Comparison of ENCODE assay signal across 15 cellular contexts in the genomic region with DNA sequence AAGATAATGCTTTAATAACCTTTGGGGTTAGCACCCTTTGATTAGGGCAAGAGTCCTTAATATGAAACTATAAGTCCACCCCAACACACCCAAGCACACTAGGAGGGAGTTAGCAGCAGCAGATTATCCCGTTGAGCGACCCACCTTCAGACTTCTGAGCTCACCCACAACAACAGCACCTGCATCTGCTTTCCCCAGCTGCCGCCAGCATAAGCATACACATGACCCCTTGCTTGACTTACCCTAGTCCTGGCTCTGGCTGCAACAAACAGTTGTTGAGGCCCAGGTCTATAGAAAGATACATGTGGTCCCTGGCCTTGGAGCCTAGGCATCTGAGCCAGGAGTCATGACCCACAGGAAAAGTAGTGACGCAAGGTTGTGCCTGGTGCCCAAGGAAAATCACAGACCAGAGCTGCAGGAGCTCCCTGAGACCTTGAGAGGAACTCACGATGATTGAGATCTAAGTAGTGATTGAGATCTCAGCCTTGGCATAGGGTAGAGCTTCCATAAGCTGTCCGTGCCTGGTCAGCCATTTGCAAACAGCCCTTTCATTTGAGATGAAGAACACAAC. TPM values are rescaled to one million over a fixed set of nuclear protein-coding genes. Genes with fewer than 3 reads are reported as not detected.
DNase-seq lines count a peak whose midpoint lies in the region; ATAC-seq and TF ChIP-seq lines count a peak whose summit lies in the region.
"Had no signal": no experiment of that assay in that cellular context is flagged by ENCODE, and none has a peak within 500 bp of the region (broad histone marks: within the 10 kb centered on the region; RNA-seq: fewer than 3 reads in every experiment).

No MANE protein-coding gene starts in this region.

- H3K4me3 ChIP-seq in BLaER1 treated with 17β-estradiol and CSF1 and Interleukin-3, amounts not matched to agents 10 nM and 100 nM = no peak overlapping the region
- H3K4me3 ChIP-seq in osteoblast (ENCODE audit: insufficient read depth, low read length) = no peak overlapping the region
- H3K4me3 ChIP-seq: heart left ventricle, left lung, pancreas, SJCRH30 had no signal

- no peak for TF ChIP-seq CTCF in osteoblast (IDR thresholded peaks at IDR 0.05; ENCODE audit: extremely low read depth, low read depth, low read length)

- no peaks in the 10 kb centered on the region for H3K79me2 ChIP-seq in osteoblast (ENCODE audit: insufficient read depth, low read length)

- peaks cover 0 to 69% (median 48%) of the 10 kb centered on the region in 11 experiments; a peak in 18 of 22 replicates for H4K20me1 ChIP-seq in BLaER1 treated with 17β-estradiol and CSF1 and Interleukin-3, amounts not matched to agents 10 nM and 100 nM
- H4K20me1 ChIP-seq in osteoblast (ENCODE audit: insufficient read depth, low read length) = peaks cover 8% of the 10 kb centered on the region

- H3K27me3 ChIP-seq in BLaER1 treated with 17β-estradiol and CSF1 and Interleukin-3, amounts not matched to agents 10 nM and 100 nM = peaks cover 49 to 58% (median 56%) of the 10 kb centered on the region in 11 experiments
- H3K27me3 ChIP-seq in osteoblast (ENCODE audit: insufficient read depth, low read length) = peaks cover 28% of the 10 kb centered on the region
- H3K27me3 ChIP-seq: pancreas, SJCRH30 had no signal

- no peak overlapping the region for H3K27ac ChIP-seq in BLaER1 treated with 17β-estradiol and CSF1 and Interleukin-3, amounts not matched to agents 10 nM and 100 nM
- peak overlapping the region; percentile 92 for H3K27ac ChIP-seq in cingulate gyrus (ENCODE audit: low read depth, low read length)
- no peak overlapping the region for H3K27ac ChIP-seq in osteoblast (ENCODE audit: low read depth, low read length)
- H3K27ac ChIP-seq: SJCRH30 had no signal

- no peak overlapping the region for H3K9ac ChIP-seq in BLaER1 treated with 17β-estradiol and CSF1 and Interleukin-3, amounts not matched to agents 10 nM and 100 nM

- no peak overlapping the region for H2AFZ ChIP-seq in osteoblast (ENCODE audit: low read length)

- H3K4me1 ChIP-seq in BLaER1 treated with 17β-estradiol and CSF1 and Interleukin-3, amounts not matched to agents 10 nM and 100 nM = peaks cover 43 to 81% (median 69%) of the 10 kb centered on the region in 10 experiments
- H3K4me1 ChIP-seq in osteoblast (ENCODE audit: insufficient read depth, low read length) = peaks cover 5% of the 10 kb centered on the region
- H3K4me1 ChIP-seq: SJCRH30 had no signal

- H3K9me3 ChIP-seq in BLaER1 treated with 17β-estradiol and CSF1 and Interleukin-3, amounts not matched to agents 10 nM and 100 nM (replicated peaks in 1 of 11) = no peaks in the 10 kb centered on the region
- no peaks in the 10 kb centered on the region for H3K9me3 ChIP-seq in osteoblast (ENCODE audit: low read depth, low read length)
- H3K9me3 ChIP-seq: heart left ventricle, left lung, pancreas, SJCRH30 had no signal

- peak overlapping the region in 10 of 11 experiments; percentile 75 to 94 (median 90); a peak in 20 of 22 replicates for H3K4me2 ChIP-seq in BLaER1 treated with 17β-estradiol and CSF1 and Interleukin-3, amounts not matched to agents 10 nM and 100 nM
- no peak overlapping the region for H3K4me2 ChIP-seq in osteoblast (ENCODE audit: insufficient read depth, low read length)

- DNase-seq in NCI-H2171 treated with DMSO at 0.1 percent for 48 hours (lab: John Stamatoyannopoulos, UW) (peak; percentile 86), osteoblast (ENCODE audit: insufficient read length, low spot score, missing footprints) (peak; percentile 5), T-helper 2 cell (no peak), NCI-H226 (no peak)
- DNase-seq: SJCRH30; stimulated activated CD4-positive, alpha-beta T cell treated with anti-CD3 and anti-CD28 coated beads, Interleukin-15, amount 100 ng/mL, for 24 hours had no signal

- H3K36me3 ChIP-seq in BLaER1 treated with 17β-estradiol and CSF1 and Interleukin-3, amounts not matched to agents 10 nM and 100 nM = peaks cover 0 to 24% (median 0%) of the 10 kb centered on the region in 11 experiments; a peak in 5 of 22 replicates
- no peaks in the 10 kb centered on the region for H3K36me3 ChIP-seq in osteoblast (ENCODE audit: insufficient read depth, low read length)
- H3K36me3 ChIP-seq: SJCRH30 had no signal

- ATAC-seq in GM21423 (IDR thresholded peaks at IDR 0.05; ENCODE audit: unreplicated experiment) (no peak), HG02610 (IDR thresholded peaks at IDR 0.05; ENCODE audit: unreplicated experiment) (no peak)

RNA-seq across cellular contexts. Expression of a gene that starts 19.0 kb away (rescaled TPM):
- total RNA-seq in osteoblast = not detected in 2 replicates
- total RNA-seq: aorta, G401, left lung had no signal

RNA-seq across cellular contexts. Expression of a gene that starts 24.6 kb away (rescaled TPM):
- 15.9 and 16.6 TPM in 2 replicates for total RNA-seq in osteoblast

RNA-seq across cellular contexts. Expression of a gene that starts 59.0 kb away (rescaled TPM):
- total RNA-seq in osteoblast = 0.72 TPM in 1 of 2 replicates, not detected in the other
- total RNA-seq: G401 had no signal

Comparison
In these comparisons a context has a peak if more than half of its experiments do, and no peak if none do; other contexts are left out.
1. DNase-seq: peak in NCI-H2171 treated with DMSO at 0.1 percent for 48 hours (single experiment) and osteoblast (single experiment); none in T-helper 2 cell (0 of 5) and NCI-H226 (single experiment).